Comparison of ENCODE assay signal across 22 cellular contexts in the genomic region with DNA sequence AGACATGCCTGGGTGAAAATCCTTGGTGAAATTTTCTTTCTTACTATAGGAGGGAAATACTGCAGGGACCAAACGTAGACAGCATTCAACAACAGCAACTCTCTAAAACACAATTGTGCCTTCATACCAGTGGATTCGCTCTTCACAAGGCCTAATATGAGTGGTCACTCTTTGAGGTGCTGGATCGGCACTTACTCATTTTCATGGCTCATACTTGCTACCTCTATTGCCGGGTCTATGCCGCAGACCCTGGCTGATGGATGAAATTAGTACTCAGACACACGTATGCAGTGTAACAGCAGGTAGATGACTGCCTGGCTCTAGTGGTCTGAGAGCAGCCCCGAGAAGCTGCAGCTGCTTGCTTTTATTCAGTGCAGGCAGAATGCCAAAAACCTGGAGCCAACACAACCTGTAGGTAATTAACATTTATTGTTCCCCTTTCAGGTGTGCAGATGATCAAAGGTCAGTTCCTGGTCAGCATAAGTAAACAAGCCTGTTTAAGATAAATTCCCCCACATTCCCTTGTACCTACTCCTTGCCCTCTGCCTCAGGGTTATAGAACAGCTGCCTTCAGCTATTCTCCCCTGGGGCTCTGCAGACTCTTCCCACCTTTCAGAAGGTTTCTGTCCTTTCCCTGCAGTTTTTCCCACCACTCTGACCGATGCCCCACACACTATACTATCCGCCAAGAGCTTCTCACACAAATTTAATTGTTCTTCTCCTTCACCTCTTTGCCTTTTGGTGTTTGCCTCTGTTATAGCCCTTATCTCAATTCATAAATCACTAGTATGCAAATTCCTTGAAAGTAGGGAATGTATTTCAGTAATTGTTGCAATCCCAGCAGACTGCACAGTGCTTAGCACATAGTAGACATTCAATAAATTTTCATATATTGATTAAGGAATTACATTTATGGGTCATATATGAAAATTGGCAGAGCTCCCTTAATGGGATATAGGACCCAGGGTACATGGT.
A peak's percentile ranks its signal among the peaks of the same experiment; 100 is the strongest.
DNase-seq lines count a peak whose midpoint lies in the region; ATAC-seq, FAIRE-seq and TF ChIP-seq lines count a peak whose summit lies in the region.
"Had no signal": no experiment of that assay in that cellular context is flagged by ENCODE, and none has a peak within 500 bp of the region (broad histone marks: within the 10 kb centered on the region; RNA-seq: fewer than 3 reads in every experiment).

No MANE protein-coding gene starts in this region.

- no peak overlapping the region for H3K4me3 Mint-ChIP-seq in chondrocyte (ENCODE audit: unreplicated experiment)
- H3K4me3 Mint-ChIP-seq: activated CD4-positive, alpha-beta T cell treated with anti-CD3 and anti-CD28 coated beads, Interleukin-2, amount 10 ng/mL, durations not matched to agents 24 days and 14 days; CD8-positive, alpha-beta T cell; T-helper 17 cell had no signal

- H3K36me3 Mint-ChIP-seq in chondrocyte (ENCODE audit: low read depth): no peaks in the 10 kb centered on the region
- H3K36me3 Mint-ChIP-seq: CD8-positive, alpha-beta T cell had no signal

- no peak overlapping the region for H3K27ac Mint-ChIP-seq in chondrocyte (ENCODE audit: unreplicated experiment)
- H3K27ac Mint-ChIP-seq: activated CD4-positive, alpha-beta T cell treated with anti-CD3 and anti-CD28 coated beads, Interleukin-2, amount 10 ng/mL, durations not matched to agents 24 days and 14 days; activated T-helper 2 cell treated with anti-CD3 and anti-CD28 coated beads, Interferon-gamma antibody, Interleukin-2, Interleukin-4, amounts not matched to agents 10 μg/mL and 5 μg/mL and 100 μg/mL, durations not matched to agents 14 hours and 24 hours and 36 hours; CD8-positive, alpha-beta T cell; T-helper 17 cell had no signal

- DNase-seq in ELF-1 (ENCODE audit: low read depth, low spot score) (peak; percentile 54), NCI-H1417 (lab: John Stamatoyannopoulos, UW) (peak in 2 of 3 experiments; percentile 44 to 87), NCI-H69 (lab: John Stamatoyannopoulos, UW) (peak; percentile 93), mucosa of descending colon (peak in 2 of 3 donors; percentile 30 to 67), chondrocyte (ENCODE audit: low spot score) (no peak), GM19239 (ENCODE audit: insufficient read length, low spot score) (no peak), sigmoid colon (no peak), NOMO-1 treated with DMSO at 0.1 percent for 48 hours (lab: John Stamatoyannopoulos, UW; ENCODE audit: unreplicated experiment) (no peak)
- DNase-seq: activated CD4-positive, alpha-beta T cell treated with anti-CD3 and anti-CD28 coated beads, Interleukin-2, amount 10 ng/mL, durations not matched to agents 24 days and 14 days; CD8-positive, alpha-beta T cell; cortex of kidney; glutamatergic neuron; left ventricle myocardium inferior; NCI-H82; PC-3; retina; stimulated activated CD8-positive, alpha-beta memory T cell treated with anti-CD3 and anti-CD28 coated beads, Interleukin-4, amount 100 ng/mL, for 48 hours; T-helper 17 cell; upper lobe of left lung had no signal

- H3K27ac ChIP-seq in sigmoid colon: no peak overlapping the region
- H3K27ac ChIP-seq: left ventricle myocardium inferior, SJSA1, upper lobe of left lung had no signal

- no peaks in the 10 kb centered on the region for H3K4me1 Mint-ChIP-seq in chondrocyte (ENCODE audit: low read depth)
- H3K4me1 Mint-ChIP-seq: activated CD4-positive, alpha-beta T cell treated with anti-CD3 and anti-CD28 coated beads, Interleukin-2, amount 10 ng/mL, durations not matched to agents 24 days and 14 days; T-helper 17 cell had no signal

- peak; percentile 83 for ATAC-seq in mucosa of descending colon
- ATAC-seq: CD8-positive, alpha-beta T cell; PC-3; T-helper 17 cell had no signal

- WGBS in sigmoid colon, 2 donors: 17 to 65% methylated on average over 9 of the region's 9 CpGs

- intact Hi-C loops in mucosa of descending colon (cut with DNase I, micrococcal nuclease) (no loop called here), sigmoid colon (cut with DNase I) (no loop called here)

- H3K4me3 ChIP-seq in mucosa of descending colon (no peak overlapping the region), sigmoid colon (no peak overlapping the region)
- H3K4me3 ChIP-seq: HAP-1, left ventricle myocardium inferior, SJSA1, upper lobe of left lung had no signal

- H3K36me3 ChIP-seq in mucosa of descending colon (ENCODE audit: low read depth): no peaks in the 10 kb centered on the region
- no peaks in the 10 kb centered on the region for H3K36me3 ChIP-seq in sigmoid colon
- H3K36me3 ChIP-seq: HAP-1, left ventricle myocardium inferior, SJSA1, upper lobe of left lung had no signal

- H3K9me3 ChIP-seq in mucosa of descending colon (no peaks in the 10 kb centered on the region), sigmoid colon (no peaks in the 10 kb centered on the region)
- H3K9me3 ChIP-seq: HAP-1, left ventricle myocardium inferior, SJSA1, upper lobe of left lung had no signal

- peaks cover 23% of the 10 kb centered on the region for H3K9me3 Mint-ChIP-seq in chondrocyte (ENCODE audit: low read depth)
- H3K9me3 Mint-ChIP-seq: activated CD4-positive, alpha-beta T cell treated with anti-CD3 and anti-CD28 coated beads, Interleukin-2, amount 10 ng/mL, durations not matched to agents 24 days and 14 days had no signal

- H3K27me3 Mint-ChIP-seq in chondrocyte (ENCODE audit: low read depth): no peaks in the 10 kb centered on the region
- H3K27me3 Mint-ChIP-seq: activated CD4-positive, alpha-beta T cell treated with anti-CD3 and anti-CD28 coated beads, Interleukin-2, amount 10 ng/mL, durations not matched to agents 24 days and 14 days; T-helper 17 cell had no signal

- no peaks in the 10 kb centered on the region for H3K4me1 ChIP-seq in mucosa of descending colon (ENCODE audit: low read depth)
- no peaks in the 10 kb centered on the region for H3K4me1 ChIP-seq in sigmoid colon
- H3K4me1 ChIP-seq: HAP-1, left ventricle myocardium inferior, SJSA1, upper lobe of left lung had no signal

- no peak for TF ChIP-seq CTCF in mucosa of descending colon (IDR thresholded peaks at IDR 0.05)
- TF ChIP-seq CTCF in chondrocyte (IDR thresholded peaks at IDR 0.05): no peak
- no peak for TF ChIP-seq CTCF in sigmoid colon (IDR thresholded peaks at IDR 0.05)

- H3K27me3 ChIP-seq in sigmoid colon: no peaks in the 10 kb centered on the region
- H3K27me3 ChIP-seq: SJSA1, upper lobe of left lung had no signal

- no peak for FAIRE-seq in GM19239 (lab: Jason Lieb, UNC)

- no peak for TF ChIP-seq POLR2A in sigmoid colon (IDR thresholded peaks at IDR 0.05)

- TF ChIP-seq EP300 in sigmoid colon (IDR thresholded peaks at IDR 0.05): no peak

Comparison
In these comparisons a context has a peak if more than half of its experiments do, and no peak if none do; other contexts are left out.
1. DNase-seq: peak in ELF-1 (single experiment), NCI-H1417 (2 of 3), NCI-H69 (single experiment) and mucosa of descending colon (2 of 3); none in chondrocyte (single experiment), GM19239 (single experiment), sigmoid colon (single experiment) and NOMO-1 treated with DMSO at 0.1 percent for 48 hours (single experiment).